19 cellular contexts compared by ENCODE assay signal in the genomic region with DNA sequence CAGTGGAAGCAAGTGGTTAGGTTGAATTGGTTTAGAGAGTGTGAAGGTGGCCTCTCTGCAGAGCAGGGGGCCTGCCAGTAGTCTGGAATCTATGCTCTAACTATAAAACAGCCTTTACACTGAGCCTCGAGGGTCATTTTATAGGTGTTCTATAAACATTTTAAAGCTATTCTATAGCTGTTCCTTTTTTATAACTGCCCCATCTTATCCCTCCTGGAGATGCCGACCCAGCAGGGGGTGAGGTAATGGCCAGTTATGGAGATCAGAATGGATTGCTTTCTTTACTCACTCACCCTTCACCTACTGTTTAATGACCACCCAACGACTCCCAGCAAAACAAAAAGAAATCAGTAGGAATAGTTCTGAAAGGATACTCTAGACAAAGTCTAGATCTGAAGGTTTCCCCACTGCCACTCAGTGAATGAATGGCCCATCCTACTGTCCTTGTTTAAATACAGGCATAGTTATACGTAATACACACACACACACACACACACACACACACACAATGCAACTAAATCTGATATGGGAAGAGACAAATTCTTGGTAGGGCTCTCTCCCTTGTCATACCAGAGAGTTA.
"Had no signal": no experiment of that assay in that cellular context is flagged by ENCODE, and none has a peak within 500 bp of the region (broad histone marks: within the 10 kb centered on the region; RNA-seq: fewer than 3 reads in every experiment).

No MANE protein-coding gene starts in this region.

- H3K27ac Mint-ChIP-seq: mesothelial cell of epicardium; naive B cell; natural killer cell; progenitor cell of endocrine pancreas; stimulated activated memory B cell treated with anti-CD40 and anti-IgM and Interleukin-4, amounts not matched to agents 10 μg/mL and 1 μg/mL and 100 μg/mL, for 72 hours; stimulated activated naive CD8-positive, alpha-beta T cell treated with anti-CD3 and anti-CD28 coated beads, Interleukin-15, amount 100 ng/mL, for 72 hours; type B pancreatic cell had no signal

- ATAC-seq: natural killer cell; right lobe of liver; stimulated activated memory B cell treated with anti-CD40 and anti-IgM and Interleukin-4, amounts not matched to agents 10 μg/mL and 1 μg/mL and 100 μg/mL, for 72 hours; stimulated activated naive CD8-positive, alpha-beta T cell treated with anti-CD3 and anti-CD28 coated beads, Interleukin-15, amount 100 ng/mL, for 72 hours had no signal

- H3K4me1 Mint-ChIP-seq: mesothelial cell of epicardium; naive B cell; natural killer cell; stimulated activated memory B cell treated with anti-CD40 and anti-IgM and Interleukin-4, amounts not matched to agents 10 μg/mL and 1 μg/mL and 100 μg/mL, for 72 hours; stimulated activated naive CD8-positive, alpha-beta T cell treated with anti-CD3 and anti-CD28 coated beads, Interleukin-15, amount 100 ng/mL, for 72 hours had no signal

- H3K27me3 Mint-ChIP-seq: naive B cell; progenitor cell of endocrine pancreas; stimulated activated memory B cell treated with anti-CD40 and anti-IgM and Interleukin-4, amounts not matched to agents 10 μg/mL and 1 μg/mL and 100 μg/mL, for 72 hours; stimulated activated naive CD8-positive, alpha-beta T cell treated with anti-CD3 and anti-CD28 coated beads, Interleukin-15, amount 100 ng/mL, for 72 hours; type B pancreatic cell had no signal

- DNase-seq: islet precursor cell; left ventricle myocardium inferior; mesendoderm; naive B cell; natural killer cell; ovary; right lobe of liver; stimulated activated CD4-positive, alpha-beta T cell treated with anti-CD3 and anti-CD28 coated beads, Interleukin-1b, Interleukin-23, amount 100 ng/mL, for 48 hours; stimulated activated CD4-positive, alpha-beta T cell treated with anti-CD3 and anti-CD28 coated beads, Interleukin-2, amount 100 ng/mL, for 48 hours; stimulated activated CD4-positive, alpha-beta T cell treated with anti-CD3 and anti-CD28 coated beads, Interleukin-4, amount 100 ng/mL, for 4 hours; stimulated activated CD8-positive, alpha-beta memory T cell treated with anti-CD3 and anti-CD28 coated beads, Interleukin-4, amount 100 ng/mL, for 48 hours; stimulated activated naive CD4-positive, alpha-beta T cell treated with Interleukin-2 at 50 U/mL for 16 hours; stimulated activated naive CD8-positive, alpha-beta T cell treated with anti-CD3 and anti-CD28 coated beads, Interleukin-15, amount 100 ng/mL, for 72 hours; substantia nigra; uterus had no signal

- H3K9me3 Mint-ChIP-seq: type B pancreatic cell had no signal

- H3K4me3 Mint-ChIP-seq: mesothelial cell of epicardium; naive B cell; natural killer cell; stimulated activated memory B cell treated with anti-CD40 and anti-IgM and Interleukin-4, amounts not matched to agents 10 μg/mL and 1 μg/mL and 100 μg/mL, for 72 hours; stimulated activated naive CD8-positive, alpha-beta T cell treated with anti-CD3 and anti-CD28 coated beads, Interleukin-15, amount 100 ng/mL, for 72 hours; type B pancreatic cell had no signal

- H3K36me3 Mint-ChIP-seq: naive B cell; stimulated activated memory B cell treated with anti-CD40 and anti-IgM and Interleukin-4, amounts not matched to agents 10 μg/mL and 1 μg/mL and 100 μg/mL, for 72 hours; type B pancreatic cell had no signal
